ENCODE assay signal across 14 cellular contexts in the genomic region with DNA sequence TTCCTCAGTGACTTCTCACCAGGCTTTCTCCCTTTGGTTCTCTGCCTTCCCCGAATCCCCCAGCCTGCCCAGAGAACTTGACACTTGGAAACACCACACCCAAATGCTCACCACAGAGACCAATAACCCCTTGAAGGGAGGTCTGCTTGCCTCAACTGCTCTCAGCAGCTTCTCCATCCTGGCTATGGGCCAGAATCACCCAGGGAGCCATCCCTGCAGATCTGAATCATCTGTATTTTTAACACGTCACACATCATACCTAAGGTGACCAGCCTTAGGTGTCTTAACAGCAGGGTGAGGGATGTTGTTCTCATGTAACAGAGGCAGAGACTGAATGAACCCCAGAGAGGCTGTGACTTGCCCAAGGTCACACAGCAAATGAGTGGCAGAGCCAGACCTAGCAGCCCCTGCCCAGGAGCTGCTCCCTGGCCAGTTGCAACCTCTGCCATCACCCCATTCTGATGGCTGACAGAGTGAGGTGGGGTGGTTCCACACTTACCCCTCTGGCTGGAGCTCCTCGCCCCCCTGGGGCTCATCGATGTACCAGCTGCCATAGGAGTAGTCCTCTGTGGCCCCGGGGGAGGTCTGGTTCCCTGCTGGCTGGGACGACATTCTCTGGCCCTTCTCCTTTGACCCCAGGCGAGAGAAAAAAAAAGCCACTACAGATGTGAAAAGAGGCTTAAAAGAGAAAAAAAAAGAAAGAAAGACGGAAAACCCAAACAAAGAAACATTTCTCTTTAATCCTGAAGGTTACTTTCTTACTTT. TPM values are rescaled to one million over a fixed set of nuclear protein-coding genes. Genes with fewer than 3 reads are reported as not detected.
DNase-seq lines count a peak whose midpoint lies in the region; ATAC-seq and TF ChIP-seq lines count a peak whose summit lies in the region.
"Had no signal": no experiment of that assay in that cellular context is flagged by ENCODE, and none has a peak within 500 bp of the region (broad histone marks: within the 10 kb centered on the region; RNA-seq: fewer than 3 reads in every experiment).

No MANE protein-coding gene starts in this region.

- no peak for DNase-seq in activated naive CD4-positive, alpha-beta T cell (lab: John Stamatoyannopoulos, UW)
- DNase-seq in type B pancreatic cell (ENCODE audit: extremely low spot score, unreplicated experiment), result no peak
- DNase-seq in NCI-H1417 treated with DMSO at 0.1 percent for 48 hours (lab: John Stamatoyannopoulos, UW), result no peak
- no peak for DNase-seq in spleen
- DNase-seq in left colon, result no peak
- DNase-seq: islet precursor cell, T-helper 1 cell, transverse colon had no signal

- peaks cover 3% of the 10 kb centered on the region for H3K27me3 Mint-ChIP-seq in activated naive CD4-positive, alpha-beta T cell treated with anti-CD3 and anti-CD28 coated beads, Interleukin-2, amount 50 U/mL, for 24 hours
- peaks cover 14% of the 10 kb centered on the region for H3K27me3 Mint-ChIP-seq in activated T-helper 17 cell treated with anti-CD3 and anti-CD28 coated beads, Interleukin-2, amount 50 U/mL, for 72 hours
- H3K27me3 Mint-ChIP-seq in type B pancreatic cell, result peaks cover 4% of the 10 kb centered on the region
- H3K27me3 Mint-ChIP-seq: activated CD8-positive, alpha-beta T cell treated with anti-CD3 and anti-CD28 coated beads for 36 hours had no signal

- peak overlapping the region; percentile 2 for H3K9ac ChIP-seq in iPS-18a (ENCODE audit: low read length)
- H3K9ac ChIP-seq: KMS-11 had no signal

- H3K36me3 ChIP-seq in iPS-18a (ENCODE audit: control insufficient read depth, low read depth, low read length), result no peaks in the 10 kb centered on the region
- H3K36me3 ChIP-seq in spleen, result no peaks in the 10 kb centered on the region
- H3K36me3 ChIP-seq: pancreas, transverse colon had no signal

- ATAC-seq in activated T-helper 17 cell treated with anti-CD3 and anti-CD28 coated beads, Interleukin-2, amount 50 U/mL, for 72 hours (replicated peaks), result no peak
- ATAC-seq in left colon, result no peak

- no peak overlapping the region for H3K4me3 Mint-ChIP-seq in activated naive CD4-positive, alpha-beta T cell treated with anti-CD3 and anti-CD28 coated beads, Interleukin-2, amount 50 U/mL, for 24 hours
- H3K4me3 Mint-ChIP-seq in activated T-helper 17 cell treated with anti-CD3 and anti-CD28 coated beads, Interleukin-2, amount 50 U/mL, for 72 hours, result no peak overlapping the region
- peak overlapping the region; percentile 86 for H3K4me3 Mint-ChIP-seq in type B pancreatic cell
- H3K4me3 Mint-ChIP-seq: activated CD8-positive, alpha-beta T cell treated with anti-CD3 and anti-CD28 coated beads for 36 hours had no signal

- no peak overlapping the region for H3K27ac ChIP-seq in iPS-18a (ENCODE audit: low read length)
- H3K27ac ChIP-seq in spleen, result no peak overlapping the region
- H3K27ac ChIP-seq: KMS-11, pancreas, transverse colon had no signal

- TF ChIP-seq POLR2A in spleen (IDR thresholded peaks at IDR 0.05), result no peak

- no peak for TF ChIP-seq CTCF in type B pancreatic cell (conservative IDR thresholded peaks at IDR 0.05)
- no peak for TF ChIP-seq CTCF in spleen (IDR thresholded peaks at IDR 0.05 in 8 of 11, conservative IDR thresholded peaks at IDR 0.05 in 3 of 11)

- peak overlapping the region; percentile 53 for H3K4me3 ChIP-seq in iPS-18a (ENCODE audit: low read length)
- H3K4me3 ChIP-seq in spleen, result no peak overlapping the region
- H3K4me3 ChIP-seq: pancreas, transverse colon had no signal

- H3K27ac Mint-ChIP-seq in activated naive CD4-positive, alpha-beta T cell treated with anti-CD3 and anti-CD28 coated beads, Interleukin-2, amount 50 U/mL, for 24 hours, result peak overlapping the region; percentile 55
- H3K27ac Mint-ChIP-seq in activated T-helper 17 cell treated with anti-CD3 and anti-CD28 coated beads, Interleukin-2, amount 50 U/mL, for 72 hours, result peak overlapping the region; percentile 22
- peak overlapping the region; percentile 93 for H3K27ac Mint-ChIP-seq in type B pancreatic cell
- H3K27ac Mint-ChIP-seq: activated CD8-positive, alpha-beta T cell treated with anti-CD3 and anti-CD28 coated beads for 36 hours had no signal

- no peaks in the 10 kb centered on the region for H3K36me3 Mint-ChIP-seq in activated naive CD4-positive, alpha-beta T cell treated with anti-CD3 and anti-CD28 coated beads, Interleukin-2, amount 50 U/mL, for 24 hours
- H3K36me3 Mint-ChIP-seq in activated T-helper 17 cell treated with anti-CD3 and anti-CD28 coated beads, Interleukin-2, amount 50 U/mL, for 72 hours (ENCODE audit: low read depth), result no peaks in the 10 kb centered on the region
- no peaks in the 10 kb centered on the region for H3K36me3 Mint-ChIP-seq in type B pancreatic cell

- H3K27me3 ChIP-seq in iPS-18a (ENCODE audit: control insufficient read depth, insufficient read depth, low read length) (no peaks in the 10 kb centered on the region), spleen (replicated peaks in 1 of 7) (peaks cover 0 to 14% (median 0%) of the 10 kb centered on the region in 7 donors)
- H3K27me3 ChIP-seq: pancreas, transverse colon had no signal

- no peaks in the 10 kb centered on the region for H3K4me1 Mint-ChIP-seq in activated naive CD4-positive, alpha-beta T cell treated with anti-CD3 and anti-CD28 coated beads, Interleukin-2, amount 50 U/mL, for 24 hours
- H3K4me1 Mint-ChIP-seq in activated T-helper 17 cell treated with anti-CD3 and anti-CD28 coated beads, Interleukin-2, amount 50 U/mL, for 72 hours, result no peaks in the 10 kb centered on the region
- peaks cover 59% of the 10 kb centered on the region for H3K4me1 Mint-ChIP-seq in type B pancreatic cell (ENCODE audit: unreplicated experiment)

- H3K9me3 ChIP-seq in iPS-18a (ENCODE audit: control insufficient read depth, low read depth, low read length) (no peaks in the 10 kb centered on the region), spleen (no peaks in the 10 kb centered on the region)
- H3K9me3 ChIP-seq: pancreas, transverse colon had no signal

- intact Hi-C loops in spleen (cut with DNase I; ENCODE audit: low total_unique reads), result no loop called here
- intact Hi-C loops in left colon (cut with DNase I, micrococcal nuclease), result no loop called here

- H3K4me1 ChIP-seq in iPS-18a (ENCODE audit: control insufficient read depth, low read depth, low read length), result peaks cover 38% of the 10 kb centered on the region
- peaks cover 0 to 36% (median 12%) of the 10 kb centered on the region in 6 donors for H3K4me1 ChIP-seq in spleen
- H3K4me1 ChIP-seq: pancreas had no signal

- WGBS in spleen, 5 donors, result 55 to 72% (median 65%) methylated on average over 8 of the region's 8 CpGs

- no peaks in the 10 kb centered on the region for H3K9me3 Mint-ChIP-seq in activated naive CD4-positive, alpha-beta T cell treated with anti-CD3 and anti-CD28 coated beads, Interleukin-2, amount 50 U/mL, for 24 hours
- H3K9me3 Mint-ChIP-seq in activated T-helper 17 cell treated with anti-CD3 and anti-CD28 coated beads, Interleukin-2, amount 50 U/mL, for 72 hours, result no peaks in the 10 kb centered on the region
- H3K9me3 Mint-ChIP-seq in type B pancreatic cell, result no peaks in the 10 kb centered on the region
- H3K9me3 Mint-ChIP-seq: activated CD8-positive, alpha-beta T cell treated with anti-CD3 and anti-CD28 coated beads for 36 hours had no signal

RNA-seq across cellular contexts. Expression of gene STRA6, which starts 0.7 kb away (rescaled TPM):
- total RNA-seq in activated T-helper 17 cell treated with anti-CD3 and anti-CD28 coated beads, Interleukin-2, amount 50 U/mL, for 72 hours, result not detected
- total RNA-seq in type B pancreatic cell (ENCODE audit: low replicate concordance), result 19.2 and 158 TPM in 2 replicates
- 1 to 10 TPM in 2 of 7 donors, under 1 TPM in 2, not detected in 3; 0.47 to 1.8 (median 0.94) TPM for total RNA-seq in spleen
- polyA plus RNA-seq in spleen, result 1 to 10 TPM in 1 of 3 donors, under 1 TPM in 2; 0.68 to 1.2 (median 0.96) TPM
- not detected for total RNA-seq in left colon
- total RNA-seq: transverse colon had no signal

RNA-seq across cellular contexts. Expression of gene ISLR, which starts 28.3 kb away (rescaled TPM):
- total RNA-seq in activated T-helper 17 cell treated with anti-CD3 and anti-CD28 coated beads, Interleukin-2, amount 50 U/mL, for 72 hours, result not detected
- total RNA-seq in type B pancreatic cell (ENCODE audit: low replicate concordance) (0.24 and 41.6 TPM in 2 replicates), spleen (10 to 100 TPM; 13.4 to 69.4 (median 34.2) TPM), left colon (10 to 100 TPM in 1 of 2 donors, 1 to 10 TPM in 1; 4.8 to 10.2 TPM)
- 10 to 100 TPM; 14.4 to 24.2 (median 21.4) TPM for polyA plus RNA-seq in spleen
- total RNA-seq: activated CD8-positive, alpha-beta T cell treated with anti-CD3 and anti-CD28 coated beads for 36 hours had no signal

RNA-seq across cellular contexts. Expression of gene CCDC33, which starts 34.3 kb away (rescaled TPM):
- total RNA-seq in activated T-helper 17 cell treated with anti-CD3 and anti-CD28 coated beads, Interleukin-2, amount 50 U/mL, for 72 hours, result not detected
- total RNA-seq in type B pancreatic cell (ENCODE audit: low replicate concordance) (2.2 and 5.0 TPM in 2 replicates), spleen (not detected), left colon (under 1 TPM in 1 of 2 donors, not detected in 1; 0.46 TPM)
- polyA plus RNA-seq in spleen, result under 1 TPM in 1 of 3 donors, not detected in 2; 0.08 TPM
- total RNA-seq: pancreas had no signal
- polyA plus RNA-seq: pancreas had no signal

Comparison
In these comparisons a context has a peak if more than half of its experiments do, and no peak if none do; other contexts are left out.
1. H3K27ac Mint-ChIP-seq: peak in every context shown above with its lines; median percentile 93 in type B pancreatic cell; 55 in activated naive CD4-positive, alpha-beta T cell treated with anti-CD3 and anti-CD28 coated beads, Interleukin-2, amount 50 U/mL, for 24 hours; 22 in activated T-helper 17 cell treated with anti-CD3 and anti-CD28 coated beads, Interleukin-2, amount 50 U/mL, for 72 hours.